Comparison of ENCODE assay signal across 30 cellular contexts in the genomic region with DNA sequence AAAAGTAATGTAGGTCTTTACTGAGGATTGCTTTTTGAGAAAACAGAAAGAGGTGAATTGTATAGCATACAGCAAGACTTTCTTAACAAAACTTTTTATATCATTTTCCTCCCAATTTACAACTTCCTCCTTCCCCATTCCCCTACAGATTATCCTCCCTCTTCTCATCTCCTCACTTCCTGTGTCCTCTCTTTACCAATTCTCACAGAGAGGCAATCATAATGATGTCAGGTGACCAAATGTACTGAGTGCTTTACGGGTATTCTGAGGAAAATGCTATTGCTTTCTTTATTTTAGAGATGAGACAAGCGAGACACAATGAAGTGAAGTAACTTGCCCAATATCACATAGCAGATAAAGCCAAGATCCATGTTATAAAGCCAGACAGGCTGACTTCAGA. TPM values are rescaled to one million over a fixed set of nuclear protein-coding genes. Genes with fewer than 3 reads are reported as not detected.
DNase-seq lines count a peak whose midpoint lies in the region; ATAC-seq and TF ChIP-seq lines count a peak whose summit lies in the region.
"Had no signal": no experiment of that assay in that cellular context is flagged by ENCODE, and none has a peak within 500 bp of the region (broad histone marks: within the 10 kb centered on the region; RNA-seq: fewer than 3 reads in every experiment).

No MANE protein-coding gene starts in this region.

- CTCF ChIA-PET in PC-3 (lab: Charles Lee), result no interaction called here

- peaks cover 31% of the 10 kb centered on the region for H3K79me2 ChIP-seq in PC-3 (ENCODE audit: low read length)

- no peaks in the 10 kb centered on the region for H3K9me2 ChIP-seq in PC-3 (replicated peaks; ENCODE audit: low read length)

- peak overlapping the region in 2 of 3 experiments; percentile 38 to 63 for H3K4me3 Mint-ChIP-seq in nephron
- H3K4me3 Mint-ChIP-seq in activated T-helper 17 cell treated with anti-CD3 and anti-CD28 coated beads, Interleukin-2, amount 50 U/mL, for 72 hours, result no peak overlapping the region
- H3K4me3 Mint-ChIP-seq: activated naive CD8-positive, alpha-beta T cell treated with anti-CD3 and anti-CD28 coated beads, Interleukin-2, amount 50 U/mL, for 24 hours; B cell; H9; T-helper 2 cell treated with Interferon-gamma antibody and Interleukin-4, amounts not matched to agents 5 μg/mL and 100 μg/mL, for 36 hours had no signal

- in situ Hi-C loops in KBM-7 (cut with MboI; ENCODE audit: low pct_unique_long_range_greater_than_20kb, low sequenced_read_pairs), result no loop called here

- H3F3A ChIP-seq in PC-3 (ENCODE audit: low read length, unreplicated experiment), result no peaks in the 10 kb centered on the region

- H3K36me3 Mint-ChIP-seq in nephron (ENCODE audit: low read depth), result no peaks in the 10 kb centered on the region
- H3K36me3 Mint-ChIP-seq in activated T-helper 17 cell treated with anti-CD3 and anti-CD28 coated beads, Interleukin-2, amount 50 U/mL, for 72 hours (ENCODE audit: low read depth), result peaks cover 12% of the 10 kb centered on the region

- H3K9me3 ChIP-seq in PC-3 (ENCODE audit: low read length), result no peaks in the 10 kb centered on the region
- H3K9me3 ChIP-seq: esophagus muscularis mucosa, lower lobe of right lung had no signal

- no peaks in the 10 kb centered on the region for H3K27me3 ChIP-seq in PC-3 (ENCODE audit: low read length)
- H3K27me3 ChIP-seq: brain microvascular endothelial cell had no signal

- POLR2A ChIA-PET in PC-3 (lab: Charles Lee; ENCODE audit: unreplicated experiment), result no interaction called here

- no peak overlapping the region for H3K27ac ChIP-seq in PC-3 (ENCODE audit: low read length)
- H3K27ac ChIP-seq: 22Rv1, brain microvascular endothelial cell, esophagus muscularis mucosa, lower lobe of right lung had no signal

- H3K36me3 ChIP-seq in PC-3 (ENCODE audit: low read depth, low read length), result no peaks in the 10 kb centered on the region
- H3K36me3 ChIP-seq: brain microvascular endothelial cell, esophagus muscularis mucosa, lower lobe of right lung had no signal

- H3K4me3 ChIP-seq in PC-3 (ENCODE audit: low read length), result no peak overlapping the region
- H3K4me3 ChIP-seq: esophagus muscularis mucosa, lower lobe of right lung had no signal

- H2AFZ ChIP-seq in PC-3 (ENCODE audit: low read length), result peak overlapping the region; percentile 57

- no peaks in the 10 kb centered on the region for H3K9me3 Mint-ChIP-seq in nephron
- H3K9me3 Mint-ChIP-seq in activated T-helper 17 cell treated with anti-CD3 and anti-CD28 coated beads, Interleukin-2, amount 50 U/mL, for 72 hours, result no peaks in the 10 kb centered on the region
- H3K9me3 Mint-ChIP-seq: activated naive CD8-positive, alpha-beta T cell treated with anti-CD3 and anti-CD28 coated beads, Interleukin-2, amount 50 U/mL, for 24 hours; T-helper 2 cell treated with Interferon-gamma antibody and Interleukin-4, amounts not matched to agents 5 μg/mL and 100 μg/mL, for 36 hours had no signal

- no peak overlapping the region for H3K4me2 ChIP-seq in PC-3 (ENCODE audit: low read length)

- peaks cover 22% of the 10 kb centered on the region for H3K4me1 Mint-ChIP-seq in nephron
- H3K4me1 Mint-ChIP-seq in activated T-helper 17 cell treated with anti-CD3 and anti-CD28 coated beads, Interleukin-2, amount 50 U/mL, for 72 hours, result peaks cover 16% of the 10 kb centered on the region

- no peaks in the 10 kb centered on the region for H4K20me1 ChIP-seq in PC-3 (ENCODE audit: low read length)

- TF ChIP-seq CTCF in PC-3 (conservative IDR thresholded peaks at IDR 0.05; ENCODE audit: low read depth, low read length) (no peak), nephron (IDR thresholded peaks at IDR 0.05; ENCODE audit: unreplicated experiment in 3 of 3) (no peak)

- H3K27me3 Mint-ChIP-seq in nephron (ENCODE audit: low read depth), result peaks cover 4% of the 10 kb centered on the region
- no peaks in the 10 kb centered on the region for H3K27me3 Mint-ChIP-seq in activated T-helper 17 cell treated with anti-CD3 and anti-CD28 coated beads, Interleukin-2, amount 50 U/mL, for 72 hours

- H3K4me1 ChIP-seq in PC-3 (ENCODE audit: insufficient read depth, low read length), result peaks cover 9% of the 10 kb centered on the region

- ATAC-seq in PC-3 (no peak), GM18517 (IDR thresholded peaks at IDR 0.05; ENCODE audit: unreplicated experiment) (no peak), GM18867 (IDR thresholded peaks at IDR 0.05; ENCODE audit: unreplicated experiment) (no peak)
- no peak for ATAC-seq in activated T-helper 17 cell treated with anti-CD3 and anti-CD28 coated beads, Interleukin-2, amount 50 U/mL, for 72 hours (replicated peaks)
- ATAC-seq: activated naive CD8-positive, alpha-beta T cell treated with anti-CD3 and anti-CD28 coated beads, Interleukin-2, amount 50 U/mL, for 24 hours; lower lobe of right lung; stimulated activated naive CD8-positive, alpha-beta T cell treated with anti-CD3 and anti-CD28 coated beads, Interleukin-15, Interleukin-2, amounts not matched to agents 100 U/mL and 50 U/mL, for 24 hours had no signal

- peak; percentile 13 for DNase-seq in DMS53 (lab: John Stamatoyannopoulos, UW)
- DNase-seq in DMS53 treated with DMSO at 0.1 percent for 48 hours (lab: John Stamatoyannopoulos, UW; ENCODE audit: unreplicated experiment), result no peak
- peak; percentile 51 for DNase-seq in KBM-7
- DNase-seq in PC-3, result no peak
- DNase-seq: activated CD4-positive, alpha-beta T cell treated with anti-CD3 and anti-CD28 coated beads, Interleukin-2, amount 50 U/mL, for 48 hours; activated CD4-positive, CD25-positive, alpha-beta regulatory T cell; activated gamma-delta T cell; activated naive CD8-positive, alpha-beta T cell treated with anti-CD3 and anti-CD28 coated beads, Interleukin-2, amount 50 U/mL, for 24 hours; brain microvascular endothelial cell; effector memory CD4-positive, alpha-beta T cell; EL; H9; hypothalamus; lower lobe of right lung; NCI-H1048; NCI-H187 treated with DMSO at 0.1 percent for 48 hours; NCI-H748 treated with DMSO at 0.1 percent for 48 hours; nucleus accumbens; SHP77 treated with DMSO at 0.1 percent for 48 hours; small intestine; stimulated activated CD4-positive, alpha-beta T cell treated with anti-CD3 and anti-CD28 coated beads, Interleukin-4, amount 100 ng/mL, for 24 hours; stimulated activated naive CD8-positive, alpha-beta T cell treated with anti-CD3 and anti-CD28 coated beads, Interleukin-15, Interleukin-2, amounts not matched to agents 100 U/mL and 50 U/mL, for 24 hours had no signal

- peak overlapping the region in 1 of 3 experiments; percentile 42 for H3K27ac Mint-ChIP-seq in nephron
- H3K27ac Mint-ChIP-seq in activated T-helper 17 cell treated with anti-CD3 and anti-CD28 coated beads, Interleukin-2, amount 50 U/mL, for 72 hours, result no peak overlapping the region
- H3K27ac Mint-ChIP-seq: activated naive CD8-positive, alpha-beta T cell treated with anti-CD3 and anti-CD28 coated beads, Interleukin-2, amount 50 U/mL, for 24 hours; B cell; H9; T-helper 2 cell treated with Interferon-gamma antibody and Interleukin-4, amounts not matched to agents 5 μg/mL and 100 μg/mL, for 36 hours had no signal

- intact Hi-C loops in PC-3 (cut with micrococcal nuclease), result loop anchor here (5.0 kb wide), 1 partner anchor 37 kb away; no protein-coding TSS in a partner anchor

- no peak overlapping the region for H3K9ac ChIP-seq in PC-3 (ENCODE audit: low read length)

- BruUV-seq in PC-3 (replicated peaks; lab: Mats Ljungman, UMichigan), result no TSS peak

RNA-seq across cellular contexts. Expression of gene MTMR6, which starts 1.7 kb away (rescaled TPM):
- total RNA-seq in PC-3 (2014; rRNA removed), result 10.5 and 11.6 TPM in 2 replicates
- 10 to 100 TPM; 10.7 to 20.4 TPM for total RNA-seq in activated T-helper 17 cell treated with anti-CD3 and anti-CD28 coated beads, Interleukin-2, amount 50 U/mL, for 72 hours

RNA-seq across cellular contexts. Expression of gene NUP58, which starts 12.5 kb away (rescaled TPM):
- 46.1 and 63.8 TPM in 2 replicates for total RNA-seq in PC-3 (2014; rRNA removed)
- 100 to 1,000 TPM; 124 to 165 TPM for total RNA-seq in activated T-helper 17 cell treated with anti-CD3 and anti-CD28 coated beads, Interleukin-2, amount 50 U/mL, for 72 hours

Comparison
In these comparisons a context has a peak if more than half of its experiments do, and no peak if none do; other contexts are left out.
1. DNase-seq: peak in DMS53 (single experiment) and KBM-7 (single experiment); none in DMS53 treated with DMSO at 0.1 percent for 48 hours (single experiment) and PC-3 (single experiment).